In genomic region chr1:88803444-88803843, GRCh38 we compare ENCODE assay signal across 3 cellular contexts.
TF ChIP-seq lines count a peak whose summit lies in the region.

No MANE protein-coding gene starts in this region.

TF ChIP-seq in HepG2, 621 proteins besides CTCF, POLR2A, EP300 and RAD21:
- TF ChIP-seq, protein P1, sequence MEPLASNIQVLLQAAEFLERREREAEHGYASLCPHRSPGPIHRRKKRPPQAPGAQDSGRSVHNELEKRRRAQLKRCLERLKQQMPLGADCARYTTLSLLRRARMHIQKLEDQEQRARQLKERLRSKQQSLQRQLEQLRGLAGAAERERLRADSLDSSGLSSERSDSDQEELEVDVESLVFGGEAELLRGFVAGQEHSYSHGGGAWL (CRISPR knock-in tag; IDR thresholded peaks at IDR 0.05) = no peak
- no peak for TF ChIP-seq ZNF646 (CRISPR knock-in tag; IDR thresholded peaks at IDR 0.05)
- TF ChIP-seq ATF1 (CRISPR knock-in tag; IDR thresholded peaks at IDR 0.05) = no peak
- TF ChIP-seq MAFF (IDR thresholded peaks at IDR 0.05; ENCODE audit: low read depth, low read length) = peak; percentile 77
- TF ChIP-seq ZNF749 (CRISPR knock-in tag; IDR thresholded peaks at IDR 0.05; ENCODE audit: borderline replicate concordance) = no peak
- no peak for TF ChIP-seq HES4 (CRISPR knock-in tag; IDR thresholded peaks at IDR 0.05; ENCODE audit: borderline replicate concordance)
- TF ChIP-seq MAFK (conservative IDR thresholded peaks at IDR 0.05 in 1 of 2, IDR thresholded peaks at IDR 0.05 in 1 of 2; ENCODE audit: low read length in 2 of 2) = peak; percentile 72 to 84
- no peak for TF ChIP-seq ZNF160 (CRISPR knock-in tag; IDR thresholded peaks at IDR 0.05)
- TF ChIP-seq ADNP (CRISPR knock-in tag; IDR thresholded peaks at IDR 0.05) = no peak

TF ChIP-seq in WTC11, 78 proteins besides CTCF, POLR2A, EP300 and RAD21 (continues in another document):
- no peak for TF ChIP-seq USF1 (CRISPR knock-in tag; IDR thresholded peaks at IDR 0.05)
- no peak for TF ChIP-seq AR (CRISPR knock-in tag; IDR thresholded peaks at IDR 0.05)
- TF ChIP-seq ZBTB43 (CRISPR knock-in tag; IDR thresholded peaks at IDR 0.05) = no peak
- no peak for TF ChIP-seq TEAD1 (CRISPR knock-in tag; IDR thresholded peaks at IDR 0.05)
- TF ChIP-seq, protein P2, sequence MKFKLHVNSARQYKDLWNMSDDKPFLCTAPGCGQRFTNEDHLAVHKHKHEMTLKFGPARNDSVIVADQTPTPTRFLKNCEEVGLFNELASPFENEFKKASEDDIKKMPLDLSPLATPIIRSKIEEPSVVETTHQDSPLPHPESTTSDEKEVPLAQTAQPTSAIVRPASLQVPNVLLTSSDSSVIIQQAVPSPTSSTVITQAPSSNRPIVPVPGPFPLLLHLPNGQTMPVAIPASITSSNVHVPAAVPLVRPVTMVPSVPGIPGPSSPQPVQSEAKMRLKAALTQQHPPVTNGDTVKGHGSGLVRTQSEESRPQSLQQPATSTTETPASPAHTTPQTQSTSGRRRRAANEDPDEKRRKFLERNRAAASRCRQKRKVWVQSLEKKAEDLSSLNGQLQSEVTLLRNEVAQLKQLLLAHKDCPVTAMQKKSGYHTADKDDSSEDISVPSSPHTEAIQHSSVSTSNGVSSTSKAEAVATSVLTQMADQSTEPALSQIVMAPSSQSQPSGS (CRISPR knock-in tag; IDR thresholded peaks at IDR 0.05; ENCODE audit: borderline replicate concordance, low read depth) = no peak
- TF ChIP-seq, protein P3, sequence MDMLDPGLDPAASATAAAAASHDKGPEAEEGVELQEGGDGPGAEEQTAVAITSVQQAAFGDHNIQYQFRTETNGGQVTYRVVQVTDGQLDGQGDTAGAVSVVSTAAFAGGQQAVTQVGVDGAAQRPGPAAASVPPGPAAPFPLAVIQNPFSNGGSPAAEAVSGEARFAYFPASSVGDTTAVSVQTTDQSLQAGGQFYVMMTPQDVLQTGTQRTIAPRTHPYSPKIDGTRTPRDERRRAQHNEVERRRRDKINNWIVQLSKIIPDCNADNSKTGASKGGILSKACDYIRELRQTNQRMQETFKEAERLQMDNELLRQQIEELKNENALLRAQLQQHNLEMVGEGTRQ (CRISPR knock-in tag; IDR thresholded peaks at IDR 0.05) = no peak
- TF ChIP-seq MLX (CRISPR knock-in tag; IDR thresholded peaks at IDR 0.05) = no peak
- no peak for TF ChIP-seq AFF4 (CRISPR knock-in tag; IDR thresholded peaks at IDR 0.05; ENCODE audit: borderline replicate concordance)

TF ChIP-seq in H1, 55 proteins besides CTCF, POLR2A, EP300 and RAD21:
- TF ChIP-seq SIN3A (conservative IDR thresholded peaks at IDR 0.05 in 1 of 2, IDR thresholded peaks at IDR 0.05 in 1 of 2; ENCODE audit: low read depth in 1 of 2, low read length in 2 of 2) (no peak), RNF2 (IDR thresholded peaks at IDR 0.05; ENCODE audit: borderline replicate concordance, low read depth, low read length, missing control alignments, poor library complexity, severe bottlenecking) (no peak), MAFK (IDR thresholded peaks at IDR 0.05; ENCODE audit: low read depth, low read length) (peak; percentile 28; the same call in 1 of the 2 replicates), HDAC6 (IDR thresholded peaks at IDR 0.05; ENCODE audit: low read depth, low read length) (no peak), GABPA (IDR thresholded peaks at IDR 0.05; ENCODE audit: borderline replicate concordance, insufficient read depth, low read length) (no peak), CHD7 (IDR thresholded peaks at IDR 0.05; ENCODE audit: insufficient replicate concordance, low read length) (no peak)
TF ChIP-seq in H1: peak in this region for 1.
